In genomic region chr14:21081521-21082184, GRCh38 we compare ENCODE assay signal across 1 cellular context.
A peak's percentile ranks its signal among the peaks of the same experiment; 100 is the strongest.
TF ChIP-seq lines count a peak whose summit lies in the region.

No MANE protein-coding gene starts in this region.

TF ChIP-seq in HepG2, 621 proteins besides CTCF, POLR2A, EP300 and RAD21 (continued from another document):
- TF ChIP-seq ZNF687 (CRISPR knock-in tag; IDR thresholded peaks at IDR 0.05) = 0 out of 2 replicates have a peak, but pooled peaks have one; percentile 20
- TF ChIP-seq, protein P1, sequence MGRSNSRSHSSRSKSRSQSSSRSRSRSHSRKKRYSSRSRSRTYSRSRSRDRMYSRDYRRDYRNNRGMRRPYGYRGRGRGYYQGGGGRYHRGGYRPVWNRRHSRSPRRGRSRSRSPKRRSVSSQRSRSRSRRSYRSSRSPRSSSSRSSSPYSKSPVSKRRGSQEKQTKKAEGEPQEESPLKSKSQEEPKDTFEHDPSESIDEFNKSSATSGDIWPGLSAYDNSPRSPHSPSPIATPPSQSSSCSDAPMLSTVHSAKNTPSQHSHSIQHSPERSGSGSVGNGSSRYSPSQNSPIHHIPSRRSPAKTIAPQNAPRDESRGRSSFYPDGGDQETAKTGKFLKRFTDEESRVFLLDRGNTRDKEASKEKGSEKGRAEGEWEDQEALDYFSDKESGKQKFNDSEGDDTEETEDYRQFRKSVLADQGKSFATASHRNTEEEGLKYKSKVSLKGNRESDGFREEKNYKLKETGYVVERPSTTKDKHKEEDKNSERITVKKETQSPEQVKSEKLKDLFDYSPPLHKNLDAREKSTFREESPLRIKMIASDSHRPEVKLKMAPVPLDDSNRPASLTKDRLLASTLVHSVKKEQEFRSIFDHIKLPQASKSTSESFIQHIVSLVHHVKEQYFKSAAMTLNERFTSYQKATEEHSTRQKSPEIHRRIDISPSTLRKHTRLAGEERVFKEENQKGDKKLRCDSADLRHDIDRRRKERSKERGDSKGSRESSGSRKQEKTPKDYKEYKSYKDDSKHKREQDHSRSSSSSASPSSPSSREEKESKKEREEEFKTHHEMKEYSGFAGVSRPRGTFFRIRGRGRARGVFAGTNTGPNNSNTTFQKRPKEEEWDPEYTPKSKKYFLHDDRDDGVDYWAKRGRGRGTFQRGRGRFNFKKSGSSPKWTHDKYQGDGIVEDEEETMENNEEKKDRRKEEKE (IDR thresholded peaks at IDR 0.05) = no peak
